15 cellular contexts compared by ENCODE assay signal in genomic region chr6:87146363-87146762, GRCh38. TPM values are rescaled to one million over a fixed set of nuclear protein-coding genes. Genes with fewer than 3 reads are reported as not detected.
A peak's percentile ranks its signal among the peaks of the same experiment; 100 is the strongest.
DNase-seq lines count a peak whose midpoint lies in the region; ATAC-seq and TF ChIP-seq lines count a peak whose summit lies in the region.
"Had no signal": no experiment of that assay in that cellular context is flagged by ENCODE, and none has a peak within 500 bp of the region (broad histone marks: within the 10 kb centered on the region; RNA-seq: fewer than 3 reads in every experiment).

No MANE protein-coding gene starts in this region.

- H3K27me3 Mint-ChIP-seq in natural killer cell treated with Interleukin-12 subunit alpha and Interleukin-12 subunit beta and Interleukin-15 and Interleukin-18, amount 100 ng/mL, for 72 hours = peaks cover 8 to 31% of the 10 kb centered on the region in 2 donors
- H3K27me3 Mint-ChIP-seq in natural killer cell (ENCODE audit: low read depth in 2 of 2) = peaks cover 22 to 69% of the 10 kb centered on the region in 2 donors

- H3K4me3 Mint-ChIP-seq in natural killer cell treated with Interleukin-12 subunit alpha and Interleukin-12 subunit beta and Interleukin-15 and Interleukin-18, amount 100 ng/mL, for 72 hours = peak overlapping the region; percentile 40
- no peak overlapping the region for H3K4me3 Mint-ChIP-seq in natural killer cell
- H3K4me3 Mint-ChIP-seq: activated CD4-positive, alpha-beta T cell treated with anti-CD3 and anti-CD28 coated beads, Interleukin-2, amount 10 ng/mL, durations not matched to agents 24 days and 14 days had no signal

- peak overlapping the region in 1 of 2 donors; percentile 15 for H3K27ac Mint-ChIP-seq in natural killer cell treated with Interleukin-12 subunit alpha and Interleukin-12 subunit beta and Interleukin-15 and Interleukin-18, amount 100 ng/mL, for 72 hours
- H3K27ac Mint-ChIP-seq in natural killer cell = no peak overlapping the region
- H3K27ac Mint-ChIP-seq: activated CD4-positive, alpha-beta T cell treated with anti-CD3 and anti-CD28 coated beads, Interleukin-2, amount 10 ng/mL, durations not matched to agents 24 days and 14 days; T-helper 17 cell had no signal

- no peak for TF ChIP-seq CTCF in natural killer cell (IDR thresholded peaks at IDR 0.05)

- no peaks in the 10 kb centered on the region for H3K4me1 Mint-ChIP-seq in natural killer cell treated with Interleukin-12 subunit alpha and Interleukin-12 subunit beta and Interleukin-15 and Interleukin-18, amount 100 ng/mL, for 72 hours (ENCODE audit: low read depth in 2 of 2)
- no peaks in the 10 kb centered on the region for H3K4me1 Mint-ChIP-seq in natural killer cell

- no peaks in the 10 kb centered on the region for H3K9me3 Mint-ChIP-seq in natural killer cell treated with Interleukin-12 subunit alpha and Interleukin-12 subunit beta and Interleukin-15 and Interleukin-18, amount 100 ng/mL, for 72 hours
- H3K9me3 Mint-ChIP-seq in natural killer cell = no peaks in the 10 kb centered on the region

- intact Hi-C loops in natural killer cell (cut with micrococcal nuclease) = no loop called here

- ATAC-seq in natural killer cell treated with Interleukin-12 subunit alpha and Interleukin-12 subunit beta and Interleukin-15 and Interleukin-18, amount 100 ng/mL, for 72 hours = peak in 1 of 2 donors; percentile 79
- ATAC-seq in natural killer cell (no peak), GM21723 (IDR thresholded peaks at IDR 0.05; ENCODE audit: unreplicated experiment) (peak; percentile 74), HG03342 (IDR thresholded peaks at IDR 0.05; ENCODE audit: unreplicated experiment) (peak; percentile 56)
- ATAC-seq: psoas muscle, T-helper 17 cell had no signal

- DNase-seq in natural killer cell treated with Interleukin-12 subunit alpha and Interleukin-12 subunit beta and Interleukin-15 and Interleukin-18, amount 100 ng/mL, for 72 hours (ENCODE audit: low spot score) = no peak
- DNase-seq in natural killer cell (no peak), superior temporal gyrus (ENCODE audit: extremely low spot score) (peak; percentile 14), T-helper 9 cell (no peak), NCI-H69 (lab: John Stamatoyannopoulos, UW) (no peak)
- DNase-seq in stimulated activated naive CD4-positive, alpha-beta T cell (lab: John Stamatoyannopoulos, UW) = no peak
- DNase-seq: activated CD4-positive, alpha-beta T cell treated with anti-CD3 and anti-CD28 coated beads, Interleukin-2, amount 10 ng/mL, durations not matched to agents 24 days and 14 days; activated gamma-delta T cell; MM.1S; psoas muscle; T-helper 17 cell had no signal

- no peaks in the 10 kb centered on the region for H3K36me3 Mint-ChIP-seq in natural killer cell treated with Interleukin-12 subunit alpha and Interleukin-12 subunit beta and Interleukin-15 and Interleukin-18, amount 100 ng/mL, for 72 hours
- no peaks in the 10 kb centered on the region for H3K36me3 Mint-ChIP-seq in natural killer cell

RNA-seq across cellular contexts. Expression of gene ZNF292, which starts 9.0 kb away (rescaled TPM):
- 10 to 100 TPM; 63.2 to 65.9 TPM for total RNA-seq in natural killer cell treated with Interleukin-12 subunit alpha and Interleukin-12 subunit beta and Interleukin-15 and Interleukin-18, amount 100 ng/mL, for 72 hours
- total RNA-seq in natural killer cell = 10 to 100 TPM; 78.7 to 90.4 (median 89.4) TPM

RNA-seq across cellular contexts. Expression of gene CGA, which starts 51.5 kb away (rescaled TPM):
- total RNA-seq in natural killer cell treated with Interleukin-12 subunit alpha and Interleukin-12 subunit beta and Interleukin-15 and Interleukin-18, amount 100 ng/mL, for 72 hours = not detected
- total RNA-seq in natural killer cell = not detected
- total RNA-seq: activated CD4-positive, alpha-beta T cell treated with anti-CD3 and anti-CD28 coated beads, Interleukin-2, amount 10 ng/mL, durations not matched to agents 24 days and 14 days; fibroblast of villous mesenchyme; H1 had no signal

Comparison
In these comparisons a context has a peak if more than half of its experiments do, and no peak if none do; other contexts are left out.
1. ATAC-seq: peak in GM21723 (single experiment) and HG03342 (single experiment); none in natural killer cell (0 of 3).